In genomic region chr15:89971592-89971997, GRCh38 we compare ENCODE assay signal across 8 cellular contexts. TPM values are rescaled to one million over a fixed set of nuclear protein-coding genes. Genes with fewer than 3 reads are reported as not detected.
DNase-seq lines count a peak whose midpoint lies in the region; ATAC-seq and TF ChIP-seq lines count a peak whose summit lies in the region.

No MANE protein-coding gene starts in this region.

- TF ChIP-seq CTCF in GM12874 (IDR thresholded peaks at IDR 0.05; ENCODE audit: insufficient read depth, low read depth, low read length) (peak; percentile 81), fibroblast of pulmonary artery (IDR thresholded peaks at IDR 0.05; ENCODE audit: low read length, missing control alignments) (peak; percentile 79), omental fat pad (IDR thresholded peaks at IDR 0.05) (no peak)

- peak; percentile 55 for ATAC-seq in HG02759 (IDR thresholded peaks at IDR 0.05; ENCODE audit: unreplicated experiment)
- peak; percentile 59 for ATAC-seq in omental fat pad (ENCODE audit: low FRiP score)
- ATAC-seq in HG03457 (IDR thresholded peaks at IDR 0.05; ENCODE audit: unreplicated experiment), result no peak

- DNase-seq in 8988T (peak; percentile 55), NCI-H460 (ENCODE audit: extremely low read depth, low read depth) (peak; percentile 39), activated T-cell treated with anti-CD3 and anti-CD28 coated beads for 1 hour (ENCODE audit: low read depth) (peak; percentile 8), fibroblast of pulmonary artery (ENCODE audit: low read depth) (peak; percentile 60), omental fat pad (ENCODE audit: low spot score) (no peak)

- H3K4me3 ChIP-seq in fibroblast of pulmonary artery (replicated peaks; ENCODE audit: low read depth, low read length), result no peak overlapping the region

RNA-seq across cellular contexts. Expression of gene ZNF710, which starts 29.5 kb away (rescaled TPM):
- total RNA-seq in NCI-H460 (2014; rRNA removed; shearing (Covaris generic)), result 4.5 and 7.1 TPM in 2 replicates
- polyA plus RNA-seq in NCI-H460 (2014; cell fraction: nucleus; rRNA removed), result 4.3 and 26.1 TPM in 2 replicates
- total RNA-seq in omental fat pad, result 10 to 100 TPM in 1 of 4 donors, 1 to 10 TPM in 3; 5.4 to 13.9 (median 7.0) TPM

RNA-seq across cellular contexts. Expression of gene ARPIN, which starts 58.8 kb away (rescaled TPM):
- total RNA-seq in NCI-H460 (2014; rRNA removed; shearing (Covaris generic)), result 4.1 and 5.2 TPM in 2 replicates
- polyA plus RNA-seq in NCI-H460 (2014; cell fraction: nucleus; rRNA removed), result 4.0 and 4.1 TPM in 2 replicates
- total RNA-seq in omental fat pad, result 10 to 100 TPM; 12.3 to 19.9 (median 17.4) TPM

Comparison
In these comparisons a context has a peak if more than half of its experiments do, and no peak if none do; other contexts are left out.
1. CTCF ChIP-seq: peak in GM12874 (single experiment) and fibroblast of pulmonary artery (single experiment); none in omental fat pad (0 of 3).